ENCODE assay signal across 14 cellular contexts in the genomic region with DNA sequence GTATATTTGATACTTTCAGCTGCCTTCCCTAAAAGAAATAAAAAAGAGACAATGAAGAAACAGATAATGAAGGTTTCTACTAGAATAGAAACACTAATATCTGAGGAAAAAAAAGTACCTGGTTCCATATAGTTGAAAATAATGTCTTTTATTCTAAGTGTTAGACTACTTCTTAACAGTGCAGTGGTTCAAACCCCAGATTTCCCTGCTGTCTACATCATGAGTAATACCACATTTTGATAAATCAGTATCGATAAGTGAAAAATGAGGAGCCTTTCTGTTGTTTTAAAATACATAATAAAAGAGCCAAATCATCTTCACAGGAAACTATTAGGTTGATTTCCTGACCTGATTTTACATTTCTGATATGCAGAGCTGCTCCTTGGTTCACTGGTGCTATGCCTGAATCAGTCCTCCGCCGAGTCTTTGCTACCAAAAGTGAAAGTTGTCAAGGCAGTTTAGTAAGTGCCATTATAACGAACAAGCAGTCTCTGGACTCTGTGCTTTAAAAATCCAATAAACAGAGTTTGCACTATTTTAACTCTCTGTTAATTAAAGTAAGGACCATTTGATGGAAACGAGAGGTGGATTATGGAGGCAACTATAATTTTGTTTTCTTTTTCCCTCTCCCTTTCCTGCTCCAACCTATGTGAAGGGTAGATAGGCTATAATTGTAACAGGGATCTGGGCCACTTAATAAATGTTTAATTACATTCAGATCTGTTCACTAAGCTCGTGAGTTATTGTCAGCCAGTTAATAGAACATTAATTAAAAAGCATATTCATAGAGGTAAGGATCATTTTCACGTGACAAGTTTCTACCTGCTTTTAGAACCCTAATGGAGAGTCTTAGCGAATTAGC.
"Had no signal": no experiment of that assay in that cellular context is flagged by ENCODE, and none has a peak within 500 bp of the region (broad histone marks: within the 10 kb centered on the region; RNA-seq: fewer than 3 reads in every experiment).

No MANE protein-coding gene starts in this region.

- ATAC-seq: activated naive CD8-positive, alpha-beta T cell treated with anti-CD3 and anti-CD28 coated beads, Interleukin-2, amount 50 U/mL, for 24 hours; WTC11 had no signal

- H3K9me3 ChIP-seq: ascending aorta, esophagus squamous epithelium, left ventricle myocardium inferior, vagina had no signal

- H3K27ac ChIP-seq: ascending aorta, cardiac muscle cell, esophagus squamous epithelium, left ventricle myocardium inferior, vagina had no signal

- H3K4me1 ChIP-seq: ascending aorta, esophagus squamous epithelium, left ventricle myocardium inferior, vagina had no signal

- DNase-seq: activated CD4-positive, alpha-beta T cell treated with anti-CD3 and anti-CD28 coated beads for 48 hours; activated CD8-positive, alpha-beta memory T cell treated with anti-CD3 and anti-CD28 coated beads for 24 hours; activated naive CD4-positive, alpha-beta T cell treated with Interleukin-2 at 50 U/mL for 16 hours; activated naive CD8-positive, alpha-beta T cell treated with anti-CD3 and anti-CD28 coated beads, Interleukin-2, amount 50 U/mL, for 24 hours; esophagus squamous epithelium; foreskin fibroblast; head of caudate nucleus; left ventricle myocardium inferior; mesendoderm; T1000 had no signal

- H3K4me3 ChIP-seq: ascending aorta, cardiac muscle cell, esophagus squamous epithelium, left ventricle myocardium inferior, vagina had no signal

- H3K36me3 ChIP-seq: ascending aorta, cardiac muscle cell, esophagus squamous epithelium, left ventricle myocardium inferior, vagina had no signal

- H3K27me3 ChIP-seq: ascending aorta, cardiac muscle cell, esophagus squamous epithelium, vagina had no signal
